25 cellular contexts compared by ENCODE assay signal in genomic region chr1:210483821-210484220, GRCh38.
"Had no signal": no experiment of that assay in that cellular context is flagged by ENCODE, and none has a peak within 500 bp of the region (broad histone marks: within the 10 kb centered on the region; RNA-seq: fewer than 3 reads in every experiment).

No MANE protein-coding gene starts in this region.

- H3K4me3 ChIP-seq: left lung, lower lobe of right lung, ovary, sigmoid colon, spleen, suprapubic skin, thoracic aorta, tibial artery, upper lobe of right lung, uterus had no signal

- ATAC-seq: left colon; left lung; lower lobe of right lung; natural killer cell; right cardiac atrium; stimulated activated effector memory CD8-positive, alpha-beta T cell treated with anti-CD3 and anti-CD28 coated beads, Interleukin-12 subunit alpha, Interleukin-12 subunit beta, amount 100 ng/mL, for 72 hours; upper lobe of right lung had no signal

- H3K36me3 ChIP-seq: left lung, lower lobe of right lung, ovary, sigmoid colon, spleen, suprapubic skin, thoracic aorta, tibial artery, upper lobe of right lung, uterus had no signal

- DNase-seq: hypothalamus; immature natural killer cell; kidney; left colon; left lung; lower lobe of right lung; mesendoderm; naive B cell; natural killer cell; nephron progenitor cell; ovary; retina; right cardiac atrium; sigmoid colon; small intestine; spleen; stimulated activated CD4-positive, alpha-beta T cell treated with anti-CD3 and anti-CD28 coated beads, Interleukin-4, amount 100 ng/mL, for 24 hours; stimulated activated naive CD4-positive, alpha-beta T cell; tibial artery; trophoblast cell; upper lobe of right lung; uterus had no signal

- H3K27ac ChIP-seq: left lung, lower lobe of right lung, ovary, sigmoid colon, spleen, suprapubic skin, thoracic aorta, tibial artery, upper lobe of right lung, uterus had no signal

- H3K9me3 ChIP-seq: left lung, lower lobe of right lung, ovary, sigmoid colon, spleen, suprapubic skin, thoracic aorta, tibial artery, upper lobe of right lung, uterus had no signal

- H3K4me1 ChIP-seq: left lung, lower lobe of right lung, sigmoid colon, spleen, suprapubic skin, tibial artery, upper lobe of right lung, uterus had no signal

- H3K27me3 ChIP-seq: left lung, ovary, sigmoid colon, spleen, suprapubic skin, tibial artery, upper lobe of right lung, uterus had no signal
